9 cellular contexts compared by ENCODE assay signal in genomic region chr2:191740016-191740419, GRCh38.
DNase-seq lines count a peak whose midpoint lies in the region; ATAC-seq and FAIRE-seq lines count a peak whose summit lies in the region.
"Had no signal": no experiment of that assay in that cellular context is flagged by ENCODE, and none has a peak within 500 bp of the region (broad histone marks: within the 10 kb centered on the region; RNA-seq: fewer than 3 reads in every experiment).

No MANE protein-coding gene starts in this region.

- peaks cover 14% of the 10 kb centered on the region in 2 donors for H3K4me1 ChIP-seq in naive thymus-derived CD4-positive, alpha-beta T cell (ENCODE audit: control insufficient read depth in 2 of 2, insufficient read depth in 2 of 2, low read length in 2 of 2)

- peak overlapping the region; percentile 0 to 89 (median 44) for H3K27ac Mint-ChIP-seq in naive thymus-derived CD4-positive, alpha-beta T cell
- H3K27ac Mint-ChIP-seq: dendritic cell treated with granulocyte-macrophage colony-stimulating factor and Interleukin-4, amounts not matched to agents 40 ng/mL and 50 ng/mL, for 4 days had no signal

- DNase-seq in T-helper 22 cell (ENCODE audit: low read depth) = peak; percentile 47
- DNase-seq in naive thymus-derived CD4-positive, alpha-beta T cell = peak in 8 of 9 donors; percentile 42 to 83 (median 78)
- no peak for DNase-seq in amniotic stem cell (lab: John Stamatoyannopoulos, UW)
- DNase-seq in frontal cortex (ENCODE audit: low spot score in 2 of 2) = no peak
- DNase-seq in pons (ENCODE audit: low spot score) = no peak
- no peak for DNase-seq in NCI-H446 treated with DMSO at 0.1 percent for 48 hours (lab: John Stamatoyannopoulos, UW)

- peak overlapping the region; percentile 0 to 62 (median 21) for H3K4me3 Mint-ChIP-seq in naive thymus-derived CD4-positive, alpha-beta T cell
- H3K4me3 Mint-ChIP-seq: dendritic cell treated with granulocyte-macrophage colony-stimulating factor and Interleukin-4, amounts not matched to agents 40 ng/mL and 50 ng/mL, for 4 days had no signal

- no peaks in the 10 kb centered on the region for H3K9me3 ChIP-seq in naive thymus-derived CD4-positive, alpha-beta T cell (ENCODE audit: control insufficient read depth in 2 of 3, low read length in 3 of 3)

- FAIRE-seq in frontal cortex (lab: Jason Lieb, UNC) = no peak

- intact Hi-C loops in naive thymus-derived CD4-positive, alpha-beta T cell (cut with micrococcal nuclease) = loop anchor here (1.0 kb wide), 5 partner anchors 49 to 169 kb away; partner anchors contain the start of gene NABP1 (in 2 of the 2)

- peaks cover 10 to 45% (median 21%) of the 10 kb centered on the region in 5 donors for H3K27me3 Mint-ChIP-seq in naive thymus-derived CD4-positive, alpha-beta T cell
- H3K27me3 Mint-ChIP-seq: dendritic cell treated with granulocyte-macrophage colony-stimulating factor and Interleukin-4, amounts not matched to agents 40 ng/mL and 50 ng/mL, for 4 days had no signal

- H3K36me3 ChIP-seq in naive thymus-derived CD4-positive, alpha-beta T cell (ENCODE audit: control insufficient read depth in 2 of 3, insufficient read depth in 3 of 3, low read length in 3 of 3) = no peaks in the 10 kb centered on the region

- CTCF ChIA-PET in naive thymus-derived CD4-positive, alpha-beta T cell (lab: Charles Lee) = no interaction called here

- ATAC-seq in GM19035 (IDR thresholded peaks at IDR 0.05; ENCODE audit: unreplicated experiment) (peak; percentile 83), HG02884 (IDR thresholded peaks at IDR 0.05; ENCODE audit: unreplicated experiment) (peak; percentile 93)
- ATAC-seq in naive thymus-derived CD4-positive, alpha-beta T cell = peak; percentile 95

- H3K27me3 ChIP-seq in naive thymus-derived CD4-positive, alpha-beta T cell (ENCODE audit: control insufficient read depth in 2 of 2, insufficient read depth in 2 of 2, low read length in 2 of 2) = no peaks in the 10 kb centered on the region

- H3K4me1 Mint-ChIP-seq in naive thymus-derived CD4-positive, alpha-beta T cell = peaks cover 13 to 18% (median 13%) of the 10 kb centered on the region in 7 donors

- H3K36me3 Mint-ChIP-seq in naive thymus-derived CD4-positive, alpha-beta T cell = no peaks in the 10 kb centered on the region

- no peak overlapping the region for H3K4me3 ChIP-seq in naive thymus-derived CD4-positive, alpha-beta T cell (ENCODE audit: low read length)

- POLR2A ChIA-PET in naive thymus-derived CD4-positive, alpha-beta T cell (lab: Charles Lee) = no interaction called here

- no peak overlapping the region for H3K27ac ChIP-seq in naive thymus-derived CD4-positive, alpha-beta T cell (ENCODE audit: low read depth, low read length)

- peaks cover 0 to 4% (median 0%) of the 10 kb centered on the region in 11 donors for H3K9me3 Mint-ChIP-seq in naive thymus-derived CD4-positive, alpha-beta T cell
- H3K9me3 Mint-ChIP-seq: dendritic cell treated with granulocyte-macrophage colony-stimulating factor and Interleukin-4, amounts not matched to agents 40 ng/mL and 50 ng/mL, for 4 days had no signal

Comparison
In these comparisons a context has a peak if more than half of its experiments do, and no peak if none do; other contexts are left out.
1. DNase-seq: peak in T-helper 22 cell (single experiment) and naive thymus-derived CD4-positive, alpha-beta T cell (8 of 9); none in amniotic stem cell (single experiment), frontal cortex (0 of 2), pons (single experiment) and NCI-H446 treated with DMSO at 0.1 percent for 48 hours (single experiment).
2. Peak in every context shown above with its lines, with median percentiles within 50 percentile points of each other: ATAC-seq.